In genomic region chr11:35372565-35373283, GRCh38 we compare ENCODE assay signal across 19 cellular contexts. TPM values are rescaled to one million over a fixed set of nuclear protein-coding genes. Genes with fewer than 3 reads are reported as not detected.
"Had no signal": no experiment of that assay in that cellular context is flagged by ENCODE, and none has a peak within 500 bp of the region (broad histone marks: within the 10 kb centered on the region; RNA-seq: fewer than 3 reads in every experiment).

No MANE protein-coding gene starts in this region.

- H3K27ac ChIP-seq: ascending aorta, hepatocyte, lower lobe of right lung, upper lobe of left lung had no signal

- H3K9me3 ChIP-seq: ascending aorta, lower lobe of right lung, upper lobe of left lung had no signal

- DNase-seq: activated CD4-positive, alpha-beta T cell treated with anti-CD3 and anti-CD28 coated beads for 48 hours; activated CD8-positive, alpha-beta memory T cell treated with anti-CD3 and anti-CD28 coated beads, Interleukin-2, amount 50 U/mL, for 48 hours; activated CD8-positive, alpha-beta T cell treated with anti-CD3 and anti-CD28 coated beads, Interleukin-2, amount 10 ng/mL, durations not matched to agents 7 days and 5 days; activated naive CD4-positive, alpha-beta T cell treated with Interleukin-2 at 50 U/mL for 16 hours; activated naive CD8-positive, alpha-beta T cell treated with anti-CD3 and anti-CD28 coated beads, Interleukin-2, amount 50 U/mL, for 24 hours; effector CD4-positive, alpha-beta T cell; lower lobe of right lung; naive thymus-derived CD4-positive, alpha-beta T cell; posterior cingulate gyrus; right cardiac atrium; substantia nigra; T-helper 1 cell; upper lobe of left lung had no signal

- H3K27me3 Mint-ChIP-seq: stimulated activated memory B cell treated with anti-CD40 and anti-IgM and Interleukin-4, amounts not matched to agents 10 μg/mL and 1 μg/mL and 100 μg/mL, for 72 hours had no signal

- H3K4me3 Mint-ChIP-seq: activated CD8-positive, alpha-beta T cell treated with anti-CD3 and anti-CD28 coated beads, Interleukin-2, amount 10 ng/mL, durations not matched to agents 7 days and 5 days; activated naive CD8-positive, alpha-beta T cell treated with anti-CD3 and anti-CD28 coated beads, Interleukin-2, amount 50 U/mL, for 24 hours; stimulated activated memory B cell treated with anti-CD40 and anti-IgM and Interleukin-4, amounts not matched to agents 10 μg/mL and 1 μg/mL and 100 μg/mL, for 72 hours had no signal

- H3K79me2 ChIP-seq: hepatocyte had no signal

- H3K27ac Mint-ChIP-seq: activated CD8-positive, alpha-beta T cell treated with anti-CD3 and anti-CD28 coated beads, Interleukin-2, amount 10 ng/mL, durations not matched to agents 7 days and 5 days; activated naive CD8-positive, alpha-beta T cell treated with anti-CD3 and anti-CD28 coated beads, Interleukin-2, amount 50 U/mL, for 24 hours; stimulated activated memory B cell treated with anti-CD40 and anti-IgM and Interleukin-4, amounts not matched to agents 10 μg/mL and 1 μg/mL and 100 μg/mL, for 72 hours had no signal

- H3K27me3 ChIP-seq: ascending aorta, hepatocyte, upper lobe of left lung had no signal

- FAIRE-seq: bronchial epithelial cell, colon had no signal

- H3K9me3 Mint-ChIP-seq: activated naive CD8-positive, alpha-beta T cell treated with anti-CD3 and anti-CD28 coated beads, Interleukin-2, amount 50 U/mL, for 24 hours; stimulated activated memory B cell treated with anti-CD40 and anti-IgM and Interleukin-4, amounts not matched to agents 10 μg/mL and 1 μg/mL and 100 μg/mL, for 72 hours had no signal

- ATAC-seq: activated CD8-positive, alpha-beta T cell treated with anti-CD3 and anti-CD28 coated beads, Interleukin-2, amount 10 ng/mL, durations not matched to agents 7 days and 5 days; activated naive CD8-positive, alpha-beta T cell treated with anti-CD3 and anti-CD28 coated beads, Interleukin-2, amount 50 U/mL, for 24 hours; naive thymus-derived CD4-positive, alpha-beta T cell; stimulated activated memory B cell treated with anti-CD40 and anti-IgM and Interleukin-4, amounts not matched to agents 10 μg/mL and 1 μg/mL and 100 μg/mL, for 72 hours had no signal

- H3K4me2 ChIP-seq: hepatocyte had no signal

- H2AFZ ChIP-seq: hepatocyte had no signal

- H3K4me1 ChIP-seq: lower lobe of right lung, upper lobe of left lung had no signal

- H3K36me3 ChIP-seq: ascending aorta, lower lobe of right lung, upper lobe of left lung had no signal

- H3K4me3 ChIP-seq: ascending aorta, hepatocyte, lower lobe of right lung, upper lobe of left lung had no signal

RNA-seq across cellular contexts. Expression of gene SLC1A2, which starts 46.6 kb away (rescaled TPM):
- total RNA-seq: activated CD8-positive, alpha-beta T cell treated with anti-CD3 and anti-CD28 coated beads, Interleukin-2, amount 10 ng/mL, durations not matched to agents 7 days and 5 days; kidney epithelial cell had no signal
- polyA plus RNA-seq: naive thymus-derived CD4-positive, alpha-beta T cell had no signal
